8 cellular contexts compared by ENCODE assay signal in the genomic region with DNA sequence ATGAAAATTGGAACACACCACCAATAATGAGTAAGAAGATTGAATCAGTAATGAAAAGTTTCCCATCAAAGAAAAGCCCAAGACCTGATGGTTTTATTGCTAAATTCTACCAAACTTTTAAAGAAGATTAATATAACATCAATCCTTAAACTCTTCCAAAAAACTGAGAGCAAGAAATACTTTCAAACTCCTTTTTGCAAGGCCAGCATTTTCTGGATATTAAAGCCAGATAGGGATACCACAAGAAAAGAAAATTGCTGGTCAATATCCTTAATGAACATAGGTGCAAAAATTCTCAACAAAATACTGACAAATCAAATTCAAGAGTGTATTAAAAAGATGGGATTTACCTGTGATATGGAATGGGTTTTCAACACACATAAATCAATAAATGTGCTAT.
"Had no signal": no experiment of that assay in that cellular context is flagged by ENCODE, and none has a peak within 500 bp of the region (broad histone marks: within the 10 kb centered on the region; RNA-seq: fewer than 3 reads in every experiment).

No MANE protein-coding gene starts in this region.

- DNase-seq: GM23248, GOT3, H9, HCEC 1CT, KBM-7 had no signal

- H3K27ac ChIP-seq: GM23248, KMS-11 had no signal

- H3K9ac ChIP-seq: GM23248, KMS-11 had no signal

- FAIRE-seq: H54, HTR-8/SVneo had no signal

- H2AFZ ChIP-seq: GM23248 had no signal

- H3K4me3 ChIP-seq: GM23248 had no signal

- H3K4me2 ChIP-seq: KMS-11 had no signal
